8 cellular contexts compared by ENCODE assay signal in genomic region chr1:44775930-44776748, GRCh38. TPM values are rescaled to one million over a fixed set of nuclear protein-coding genes. Genes with fewer than 3 reads are reported as not detected.
DNase-seq lines count a peak whose midpoint lies in the region; ATAC-seq and TF ChIP-seq lines count a peak whose summit lies in the region.

No MANE protein-coding gene starts in this region.

- intact Hi-C loops in psoas muscle (cut with DNase I) = loop anchor here in 1 of 2 donors (2.0 kb wide), 1 partner anchor 43 kb away; no protein-coding TSS in a partner anchor

- 9 to 11% (median 10%) methylated on average over 33 to 38 of the region's 38 CpGs for WGBS in psoas muscle, 3 donors

- peak overlapping the region; percentile 98 for H3K27ac ChIP-seq in psoas muscle

- in situ Hi-C loops in KBM-7 (cut with MboI; ENCODE audit: low pct_unique_long_range_greater_than_20kb, low sequenced_read_pairs) = loop anchor here (25.0 kb wide), 1 partner anchor 536 kb away; no protein-coding TSS in a partner anchor

- H3K9me3 ChIP-seq in psoas muscle = no peaks in the 10 kb centered on the region

- no peaks in the 10 kb centered on the region for H3K27me3 ChIP-seq in psoas muscle (ENCODE audit: insufficient read depth in 3 of 3, low read length in 2 of 3)

- peak overlapping the region; percentile 98 for H3K27ac Mint-ChIP-seq in stimulated activated naive CD8-positive, alpha-beta T cell treated with anti-CD3 and anti-CD28 coated beads, Interleukin-15, Interleukin-2, amounts not matched to agents 100 ng/mL and 50 ng/mL, for 24 hours
- peak overlapping the region; percentile 96 for H3K27ac Mint-ChIP-seq in activated T-cell treated with anti-CD3 and anti-CD28 coated beads, Interleukin-2, amount 50 U/mL, for 72 hours

- peak overlapping the region; percentile 98 for H3K4me3 ChIP-seq in psoas muscle

- peaks cover 49% of the 10 kb centered on the region for H3K4me1 Mint-ChIP-seq in stimulated activated naive CD8-positive, alpha-beta T cell treated with anti-CD3 and anti-CD28 coated beads, Interleukin-15, Interleukin-2, amounts not matched to agents 100 ng/mL and 50 ng/mL, for 24 hours (ENCODE audit: low read depth)
- H3K4me1 Mint-ChIP-seq in activated T-cell treated with anti-CD3 and anti-CD28 coated beads, Interleukin-2, amount 50 U/mL, for 72 hours (ENCODE audit: low read depth) = peaks cover 50% of the 10 kb centered on the region

- DNase-seq in stimulated activated naive CD8-positive, alpha-beta T cell treated with anti-CD3 and anti-CD28 coated beads, Interleukin-15, Interleukin-2, amounts not matched to agents 100 U/mL and 50 U/mL, for 24 hours = no peak
- DNase-seq in KBM-7 (peak; percentile 45), globus pallidus (ENCODE audit: low spot score) (peak; percentile 26), psoas muscle (no peak), NCI-H2107 (lab: John Stamatoyannopoulos, UW) (no peak)
- peak; percentile 32 to 47 for DNase-seq in activated T-cell treated with anti-CD3 and anti-CD28 coated beads, Interleukin-2, amount 50 U/mL, for 72 hours

- H3K9me3 Mint-ChIP-seq in stimulated activated naive CD8-positive, alpha-beta T cell treated with anti-CD3 and anti-CD28 coated beads, Interleukin-15, Interleukin-2, amounts not matched to agents 100 ng/mL and 50 ng/mL, for 24 hours = no peaks in the 10 kb centered on the region
- no peaks in the 10 kb centered on the region for H3K9me3 Mint-ChIP-seq in activated T-cell treated with anti-CD3 and anti-CD28 coated beads, Interleukin-2, amount 50 U/mL, for 72 hours

- H3K36me3 Mint-ChIP-seq in stimulated activated naive CD8-positive, alpha-beta T cell treated with anti-CD3 and anti-CD28 coated beads, Interleukin-15, Interleukin-2, amounts not matched to agents 100 ng/mL and 50 ng/mL, for 24 hours (ENCODE audit: low read depth) = peaks cover 65% of the 10 kb centered on the region
- H3K36me3 Mint-ChIP-seq in activated T-cell treated with anti-CD3 and anti-CD28 coated beads, Interleukin-2, amount 50 U/mL, for 72 hours (ENCODE audit: insufficient read depth in 2 of 2) = peaks cover 32 to 48% of the 10 kb centered on the region in 2 donors

- H3K4me1 ChIP-seq in psoas muscle = peaks cover 10% of the 10 kb centered on the region

- H3K4me3 Mint-ChIP-seq in stimulated activated naive CD8-positive, alpha-beta T cell treated with anti-CD3 and anti-CD28 coated beads, Interleukin-15, Interleukin-2, amounts not matched to agents 100 ng/mL and 50 ng/mL, for 24 hours = peak overlapping the region; percentile 97
- H3K4me3 Mint-ChIP-seq in activated T-cell treated with anti-CD3 and anti-CD28 coated beads, Interleukin-2, amount 50 U/mL, for 72 hours = peak overlapping the region; percentile 92 to 97

- ATAC-seq in stimulated activated naive CD8-positive, alpha-beta T cell treated with anti-CD3 and anti-CD28 coated beads, Interleukin-15, Interleukin-2, amounts not matched to agents 100 U/mL and 50 U/mL, for 24 hours = no peak
- ATAC-seq in activated T-cell treated with anti-CD3 and anti-CD28 coated beads, Interleukin-2, amount 50 U/mL, for 72 hours (replicated peaks in 1 of 2) = peak; percentile 12 to 26
- ATAC-seq in psoas muscle = peak; percentile 13 to 40 (median 18)
- ATAC-seq in GM18519 (IDR thresholded peaks at IDR 0.05; ENCODE audit: low FRiP score, unreplicated experiment) = no peak

- no peak for TF ChIP-seq CTCF in psoas muscle (IDR thresholded peaks at IDR 0.05)

- no peaks in the 10 kb centered on the region for H3K27me3 Mint-ChIP-seq in stimulated activated naive CD8-positive, alpha-beta T cell treated with anti-CD3 and anti-CD28 coated beads, Interleukin-15, Interleukin-2, amounts not matched to agents 100 ng/mL and 50 ng/mL, for 24 hours
- no peaks in the 10 kb centered on the region for H3K27me3 Mint-ChIP-seq in activated T-cell treated with anti-CD3 and anti-CD28 coated beads, Interleukin-2, amount 50 U/mL, for 72 hours (ENCODE audit: low read depth)

- H3K36me3 ChIP-seq in psoas muscle (ENCODE audit: insufficient read depth in 1 of 2, low read depth in 1 of 2) = peaks cover 9 to 49% of the 10 kb centered on the region in 2 donors

RNA-seq across cellular contexts. Expression of gene RPS8, which starts 0.8 kb away (rescaled TPM):
- 1,000 to 10,000 TPM; 2,862 to 3,010 TPM for total RNA-seq in activated T-cell treated with anti-CD3 and anti-CD28 coated beads, Interleukin-2, amount 50 U/mL, for 72 hours
- 1,000 to 10,000 TPM in 2 of 4 donors, 100 to 1,000 TPM in 2; 935 to 1,269 (median 1,066) TPM for total RNA-seq in psoas muscle
- 1,000 to 10,000 TPM; 1,193 to 2,158 (median 1,436) TPM for polyA plus RNA-seq in psoas muscle

RNA-seq across cellular contexts. Expression of gene BEST4, which starts 11.8 kb away (rescaled TPM):
- total RNA-seq in activated T-cell treated with anti-CD3 and anti-CD28 coated beads, Interleukin-2, amount 50 U/mL, for 72 hours = 1 to 10 TPM; 2.5 to 2.6 TPM
- total RNA-seq in psoas muscle = not detected
- under 1 TPM in 1 of 3 donors, not detected in 2; 0.08 TPM for polyA plus RNA-seq in psoas muscle

RNA-seq across cellular contexts. Expression of gene PLK3, which starts 24.0 kb away (rescaled TPM):
- total RNA-seq in activated T-cell treated with anti-CD3 and anti-CD28 coated beads, Interleukin-2, amount 50 U/mL, for 72 hours = 10 to 100 TPM; 53.4 to 60.7 TPM
- total RNA-seq in psoas muscle = 1 to 10 TPM; 3.7 to 7.1 (median 4.7) TPM
- 1 to 10 TPM; 3.0 to 8.3 (median 3.5) TPM for polyA plus RNA-seq in psoas muscle

RNA-seq across cellular contexts. Expression of gene DYNLT4, which starts 31.0 kb away (rescaled TPM):
- total RNA-seq in activated T-cell treated with anti-CD3 and anti-CD28 coated beads, Interleukin-2, amount 50 U/mL, for 72 hours = 1 to 10 TPM in 1 of 2 donors, not detected in 1; 1.5 TPM
- total RNA-seq in psoas muscle = under 1 TPM in 2 of 4 donors, not detected in 2; 0.32 to 0.59 TPM
- under 1 TPM; 0.06 to 0.42 (median 0.11) TPM for polyA plus RNA-seq in psoas muscle

RNA-seq across cellular contexts. Expression of gene BTBD19, which starts 32.2 kb away (rescaled TPM):
- 10 to 100 TPM in 1 of 2 donors, 1 to 10 TPM in 1; 9.4 to 16.8 TPM for total RNA-seq in activated T-cell treated with anti-CD3 and anti-CD28 coated beads, Interleukin-2, amount 50 U/mL, for 72 hours
- total RNA-seq in psoas muscle = 1 to 10 TPM in 3 of 4 donors, under 1 TPM in 1; 0.76 to 1.8 (median 1.3) TPM
- polyA plus RNA-seq in psoas muscle = 1 to 10 TPM in 2 of 3 donors, under 1 TPM in 1; 0.35 to 1.4 (median 1.2) TPM

Comparison
In these comparisons a context has a peak if more than half of its experiments do, and no peak if none do; other contexts are left out.
1. ATAC-seq: peak in activated T-cell treated with anti-CD3 and anti-CD28 coated beads, Interleukin-2, amount 50 U/mL, for 72 hours (2 of 2) and psoas muscle (4 of 4); none in stimulated activated naive CD8-positive, alpha-beta T cell treated with anti-CD3 and anti-CD28 coated beads, Interleukin-15, Interleukin-2, amounts not matched to agents 100 U/mL and 50 U/mL, for 24 hours (single experiment) and GM18519 (single experiment).
2. DNase-seq: peak in KBM-7 (single experiment), activated T-cell treated with anti-CD3 and anti-CD28 coated beads, Interleukin-2, amount 50 U/mL, for 72 hours (2 of 2) and globus pallidus (single experiment); none in stimulated activated naive CD8-positive, alpha-beta T cell treated with anti-CD3 and anti-CD28 coated beads, Interleukin-15, Interleukin-2, amounts not matched to agents 100 U/mL and 50 U/mL, for 24 hours (single experiment), psoas muscle (0 of 2) and NCI-H2107 (single experiment).
3. RNA of gene PLK3, which starts 24.0 kb away (total RNA-seq): 53.4 to 60.7 TPM in activated T-cell treated with anti-CD3 and anti-CD28 coated beads, Interleukin-2, amount 50 U/mL, for 72 hours; 3.7 to 7.1 TPM in psoas muscle; every median in the first group is over 4 times any median in the second.